Comparison of ENCODE assay signal across 1 cellular context in genomic region chr11:123741159-123741951, GRCh38.
TF ChIP-seq lines count a peak whose summit lies in the region.

Gene ZNF202, minus strand, starts transcription at chr11:123741660. Its CDS starts 10,772 bp downstream, at chr11:123730888.

TF ChIP-seq in HepG2, 621 proteins besides CTCF, POLR2A, EP300 and RAD21 (continued from another document and continues in another):
- TF ChIP-seq NKX3-1 (CRISPR knock-in tag; IDR thresholded peaks at IDR 0.05) (no peak), PBX2 (CRISPR knock-in tag; IDR thresholded peaks at IDR 0.05) (no peak), HNRNPLL (IDR thresholded peaks at IDR 0.05; ENCODE audit: low read depth, low read length, poor library complexity, severe bottlenecking) (peak; percentile 62), TOPORS (CRISPR knock-in tag; IDR thresholded peaks at IDR 0.05) (no peak), IKZF4 (CRISPR knock-in tag; IDR thresholded peaks at IDR 0.05; ENCODE audit: borderline replicate concordance, low read depth, not compliant biosample characterization) (peak; percentile 33), MBD4 (IDR thresholded peaks at IDR 0.05; ENCODE audit: borderline replicate concordance, low read length) (no peak), ZNF569 (CRISPR knock-in tag; IDR thresholded peaks at IDR 0.05; ENCODE audit: borderline replicate concordance) (no peak), MXI1 (IDR thresholded peaks at IDR 0.05; ENCODE audit: borderline replicate concordance, low read depth, low read length) (peak; percentile 97; the same call in 2 of the 3 replicates), FOXC1 (CRISPR knock-in tag; IDR thresholded peaks at IDR 0.05; ENCODE audit: borderline replicate concordance) (no peak), ZFX (CRISPR knock-in tag; IDR thresholded peaks at IDR 0.05; ENCODE audit: low read depth) (peak; percentile 92), ZNF691 (CRISPR knock-in tag; IDR thresholded peaks at IDR 0.05; ENCODE audit: borderline replicate concordance, low read depth) (peak; percentile 21; the same call in 1 of the 2 replicates), SETDB1 (CRISPR knock-in tag; IDR thresholded peaks at IDR 0.05; ENCODE audit: borderline replicate concordance) (no peak), ZFP36L2 (CRISPR knock-in tag; IDR thresholded peaks at IDR 0.05) (no peak), TBX2 (CRISPR knock-in tag; IDR thresholded peaks at IDR 0.05; ENCODE audit: borderline replicate concordance) (peak; percentile 54; the same call in 1 of the 2 replicates), HMG20A (CRISPR knock-in tag; IDR thresholded peaks at IDR 0.05; ENCODE audit: borderline replicate concordance) (no peak; the same call in 1 of the 2 replicates), ATF5 (CRISPR knock-in tag; IDR thresholded peaks at IDR 0.05; ENCODE audit: low read depth) (no peak), ZHX2 (IDR thresholded peaks at IDR 0.05; ENCODE audit: low read depth) (no peak), ZHX2 (CRISPR knock-in tag; IDR thresholded peaks at IDR 0.05; ENCODE audit: borderline replicate concordance) (no peak), ZNF782 (CRISPR knock-in tag; IDR thresholded peaks at IDR 0.05; ENCODE audit: borderline replicate concordance) (no peak), KDM3A (CRISPR knock-in tag; IDR thresholded peaks at IDR 0.05; ENCODE audit: low read depth) (peak; percentile 64; the same call in 1 of the 2 replicates), ZNF136 (CRISPR knock-in tag; IDR thresholded peaks at IDR 0.05; ENCODE audit: low read depth) (peak; percentile 69; the same call in 1 of the 2 replicates), MXD4 (CRISPR knock-in tag; IDR thresholded peaks at IDR 0.05) (peak; percentile 97), ATF6 (CRISPR knock-in tag; conservative IDR thresholded peaks at IDR 0.05) (no peak), ZNF296 (CRISPR knock-in tag; conservative IDR thresholded peaks at IDR 0.05) (no peak), SP1 (IDR thresholded peaks at IDR 0.05) (no peak), SP1 (CRISPR knock-in tag; IDR thresholded peaks at IDR 0.05) (peak; percentile 77), THAP8 (CRISPR knock-in tag; IDR thresholded peaks at IDR 0.05; ENCODE audit: borderline replicate concordance) (no peak), ZBTB34 (CRISPR knock-in tag; IDR thresholded peaks at IDR 0.05) (no peak), SMAD1 (CRISPR knock-in tag; IDR thresholded peaks at IDR 0.05; ENCODE audit: borderline replicate concordance, low read depth) (no peak; the same call in 1 of the 2 replicates), SP2 (CRISPR knock-in tag; IDR thresholded peaks at IDR 0.05) (peak; percentile 82), ZNF589 (CRISPR knock-in tag; conservative IDR thresholded peaks at IDR 0.05) (no peak), MTA1 (CRISPR knock-in tag; IDR thresholded peaks at IDR 0.05; ENCODE audit: borderline replicate concordance) (peak; percentile 40; the same call in 1 of the 2 replicates), ZSCAN30 (CRISPR knock-in tag; IDR thresholded peaks at IDR 0.05) (no peak), ZBTB38 (CRISPR knock-in tag; IDR thresholded peaks at IDR 0.05) (no peak), ZNF17 (CRISPR knock-in tag; IDR thresholded peaks at IDR 0.05) (no peak), JARID2 (CRISPR knock-in tag; IDR thresholded peaks at IDR 0.05; ENCODE audit: insufficient replicate concordance) (no peak), ZNF564 (CRISPR knock-in tag; IDR thresholded peaks at IDR 0.05) (no peak), MAFG (CRISPR knock-in tag; IDR thresholded peaks at IDR 0.05) (no peak), ZIK1 (CRISPR knock-in tag; IDR thresholded peaks at IDR 0.05; ENCODE audit: borderline replicate concordance, low read depth) (no peak; the same call in 1 of the 2 replicates), ZNF550 (CRISPR knock-in tag; IDR thresholded peaks at IDR 0.05; ENCODE audit: borderline replicate concordance) (no peak), MIER3 (CRISPR knock-in tag; IDR thresholded peaks at IDR 0.05; ENCODE audit: borderline replicate concordance) (no peak), NR2F2 (IDR thresholded peaks at IDR 0.05; ENCODE audit: borderline replicate concordance, low read depth) (no peak; the same call in 1 of the 2 replicates), CAMTA2 (CRISPR knock-in tag; IDR thresholded peaks at IDR 0.05; ENCODE audit: borderline replicate concordance) (peak; percentile 48; the same call in 1 of the 2 replicates), REL (CRISPR knock-in tag; conservative IDR thresholded peaks at IDR 0.05) (0 out of 2 replicates have a peak, but pooled peaks have one; percentile 42), ZNF205 (CRISPR knock-in tag; IDR thresholded peaks at IDR 0.05) (peak; percentile 87), ZNF350 (CRISPR knock-in tag; IDR thresholded peaks at IDR 0.05; ENCODE audit: borderline replicate concordance, low read depth) (peak; percentile 75; the same call in 1 of the 2 replicates)
- TF ChIP-seq, protein P1, sequence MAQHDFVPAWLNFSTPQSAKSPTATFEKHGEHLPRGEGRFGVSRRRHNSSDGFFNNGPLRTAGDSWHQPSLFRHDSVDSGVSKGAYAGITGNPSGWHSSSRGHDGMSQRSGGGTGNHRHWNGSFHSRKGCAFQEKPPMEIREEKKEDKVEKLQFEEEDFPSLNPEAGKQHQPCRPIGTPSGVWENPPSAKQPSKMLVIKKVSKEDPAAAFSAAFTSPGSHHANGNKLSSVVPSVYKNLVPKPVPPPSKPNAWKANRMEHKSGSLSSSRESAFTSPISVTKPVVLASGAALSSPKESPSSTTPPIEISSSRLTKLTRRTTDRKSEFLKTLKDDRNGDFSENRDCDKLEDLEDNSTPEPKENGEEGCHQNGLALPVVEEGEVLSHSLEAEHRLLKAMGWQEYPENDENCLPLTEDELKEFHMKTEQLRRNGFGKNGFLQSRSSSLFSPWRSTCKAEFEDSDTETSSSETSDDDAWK (CRISPR knock-in tag; IDR thresholded peaks at IDR 0.05) = no peak
- TF ChIP-seq, protein P2, sequence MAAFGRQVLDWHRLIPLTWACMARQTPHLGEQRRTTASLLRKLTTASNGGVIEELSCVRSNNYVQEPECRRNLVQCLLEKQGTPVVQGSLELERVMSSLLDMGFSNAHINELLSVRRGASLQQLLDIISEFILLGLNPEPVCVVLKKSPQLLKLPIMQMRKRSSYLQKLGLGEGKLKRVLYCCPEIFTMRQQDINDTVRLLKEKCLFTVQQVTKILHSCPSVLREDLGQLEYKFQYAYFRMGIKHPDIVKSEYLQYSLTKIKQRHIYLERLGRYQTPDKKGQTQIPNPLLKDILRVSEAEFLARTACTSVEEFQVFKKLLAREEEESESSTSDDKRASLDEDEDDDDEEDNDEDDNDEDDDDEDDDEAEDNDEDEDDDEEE (CRISPR knock-in tag; IDR thresholded peaks at IDR 0.05) = no peak
- TF ChIP-seq, protein P3, sequence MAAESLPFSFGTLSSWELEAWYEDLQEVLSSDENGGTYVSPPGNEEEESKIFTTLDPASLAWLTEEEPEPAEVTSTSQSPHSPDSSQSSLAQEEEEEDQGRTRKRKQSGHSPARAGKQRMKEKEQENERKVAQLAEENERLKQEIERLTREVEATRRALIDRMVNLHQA (CRISPR knock-in tag; IDR thresholded peaks at IDR 0.05) = no peak
- TF ChIP-seq, protein P4, sequence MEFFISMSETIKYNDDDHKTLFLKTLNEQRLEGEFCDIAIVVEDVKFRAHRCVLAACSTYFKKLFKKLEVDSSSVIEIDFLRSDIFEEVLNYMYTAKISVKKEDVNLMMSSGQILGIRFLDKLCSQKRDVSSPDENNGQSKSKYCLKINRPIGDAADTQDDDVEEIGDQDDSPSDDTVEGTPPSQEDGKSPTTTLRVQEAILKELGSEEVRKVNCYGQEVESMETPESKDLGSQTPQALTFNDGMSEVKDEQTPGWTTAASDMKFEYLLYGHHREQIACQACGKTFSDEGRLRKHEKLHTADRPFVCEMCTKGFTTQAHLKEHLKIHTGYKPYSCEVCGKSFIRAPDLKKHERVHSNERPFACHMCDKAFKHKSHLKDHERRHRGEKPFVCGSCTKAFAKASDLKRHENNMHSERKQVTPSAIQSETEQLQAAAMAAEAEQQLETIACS (CRISPR knock-in tag; IDR thresholded peaks at IDR 0.05) = no peak
- TF ChIP-seq, protein P5, sequence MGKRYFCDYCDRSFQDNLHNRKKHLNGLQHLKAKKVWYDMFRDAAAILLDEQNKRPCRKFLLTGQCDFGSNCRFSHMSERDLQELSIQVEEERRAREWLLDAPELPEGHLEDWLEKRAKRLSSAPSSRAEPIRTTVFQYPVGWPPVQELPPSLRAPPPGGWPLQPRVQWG (CRISPR knock-in tag; IDR thresholded peaks at IDR 0.05; ENCODE audit: borderline replicate concordance, low read depth) = no peak
